Comparison of ENCODE assay signal across 8 cellular contexts in the genomic region with DNA sequence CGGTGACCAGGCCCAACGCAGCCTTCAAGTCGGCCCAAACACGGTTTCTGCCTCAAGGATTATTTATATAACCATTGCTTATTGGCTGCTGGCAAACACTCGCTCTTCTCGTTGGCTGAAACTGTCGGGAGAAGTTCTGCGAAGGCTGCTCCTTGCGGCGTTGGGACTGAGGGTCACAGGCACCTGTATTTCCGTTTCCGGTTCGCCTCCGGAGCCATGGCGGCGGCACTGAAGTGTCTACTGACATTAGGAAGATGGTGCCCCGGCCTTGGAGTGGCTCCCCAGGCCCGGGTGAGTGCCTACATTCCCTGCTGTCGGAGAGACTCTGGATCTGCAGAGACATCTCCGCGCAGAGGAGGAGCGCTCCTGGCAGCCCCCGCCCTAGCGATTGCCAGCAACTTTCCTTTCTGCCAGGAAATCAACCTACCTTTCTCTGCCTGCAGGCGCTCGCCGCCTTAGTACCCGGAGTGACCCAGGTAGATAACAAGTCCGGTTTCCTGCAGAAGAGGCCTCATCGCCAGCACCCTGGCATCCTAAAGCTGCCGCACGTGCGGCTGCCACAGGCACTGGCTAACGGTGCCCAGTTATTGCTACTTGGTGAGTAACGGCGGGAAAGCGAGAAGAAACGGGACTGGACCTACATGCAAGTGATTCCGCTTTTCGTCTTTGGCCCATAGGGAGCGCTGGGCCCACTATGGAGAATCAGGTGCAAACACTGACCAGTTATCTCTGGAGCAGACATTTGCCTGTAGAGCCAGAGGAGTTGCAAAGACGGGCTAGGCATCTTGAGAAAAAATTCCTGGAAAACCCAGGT. TPM values are rescaled to one million over a fixed set of nuclear protein-coding genes. Genes with fewer than 3 reads are reported as not detected.
DNase-seq lines count a peak whose midpoint lies in the region; TF ChIP-seq lines count a peak whose summit lies in the region.

A gene with protein sequence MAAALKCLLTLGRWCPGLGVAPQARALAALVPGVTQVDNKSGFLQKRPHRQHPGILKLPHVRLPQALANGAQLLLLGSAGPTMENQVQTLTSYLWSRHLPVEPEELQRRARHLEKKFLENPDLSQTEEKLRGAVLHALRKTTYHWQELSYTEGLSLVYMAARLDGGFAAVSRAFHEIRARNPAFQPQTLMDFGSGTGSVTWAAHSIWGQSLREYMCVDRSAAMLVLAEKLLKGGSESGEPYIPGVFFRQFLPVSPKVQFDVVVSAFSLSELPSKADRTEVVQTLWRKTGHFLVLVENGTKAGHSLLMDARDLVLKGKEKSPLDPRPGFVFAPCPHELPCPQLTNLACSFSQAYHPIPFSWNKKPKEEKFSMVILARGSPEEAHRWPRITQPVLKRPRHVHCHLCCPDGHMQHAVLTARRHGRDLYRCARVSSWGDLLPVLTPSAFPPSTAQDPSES (plus strand): TSS at position 194 of the 814 bp plus-strand sequence. CDS start 23 bp downstream, at position 217.

- H3K9me2 ChIP-seq in MM.1S (replicated peaks; ENCODE audit: insufficient read depth, low read length): no peaks in the 10 kb centered on the region

- H3K4me3 ChIP-seq in MM.1S (ENCODE audit: low read length) (peak within 1 kb of the TSS; percentile 87), SJSA1 (peak within 1 kb of the TSS; percentile 68), neuron (ENCODE audit: low read length) (peak within 1 kb of the TSS; percentile 96), subcutaneous abdominal adipose tissue (ENCODE audit: low read depth in 1 of 5, low read length in 5 of 5) (peak within 1 kb of the TSS; percentile 87 to 99 (median 93))

- H3K9ac ChIP-seq in MM.1S (ENCODE audit: low read length) (peak within 1 kb of the TSS; percentile 70), subcutaneous abdominal adipose tissue (ENCODE audit: low read length in 5 of 5) (peak within 1 kb of the TSS; percentile 71 to 92 (median 83))

- H3K9me3 ChIP-seq in MM.1S (replicated peaks; ENCODE audit: insufficient read depth, low read length) (no peaks in the 10 kb centered on the region), SJSA1 (replicated peaks) (no peaks in the 10 kb centered on the region), neuron (ENCODE audit: low read length) (no peaks in the 10 kb centered on the region), subcutaneous abdominal adipose tissue (ENCODE audit: control insufficient read depth in 5 of 5, low read length in 5 of 5) (no peaks in the 10 kb centered on the region)

- TF ChIP-seq CTCF in MM.1S (IDR thresholded peaks at IDR 0.05; ENCODE audit: low read length): peak; percentile 42

- H3K79me2 ChIP-seq in MM.1S (ENCODE audit: low read length): peaks cover 17% of the 10 kb centered on the region

- H2AFZ ChIP-seq in MM.1S (ENCODE audit: low read length): peak within 1 kb of the TSS; percentile 58; the same call in 1 of the 2 replicates
- peak within 1 kb of the TSS; percentile 89 for H2AFZ ChIP-seq in neuron (ENCODE audit: low read depth, low read length)

- H3K36me3 ChIP-seq in MM.1S (replicated peaks; ENCODE audit: insufficient read depth, low read length) (no peaks in the 10 kb centered on the region), SJSA1 (peaks cover 36% of the 10 kb centered on the region), neuron (ENCODE audit: insufficient read depth, low read length) (peaks cover 30% of the 10 kb centered on the region), subcutaneous abdominal adipose tissue (ENCODE audit: control insufficient read depth in 5 of 5, insufficient read depth in 5 of 5, low read length in 5 of 5) (peaks cover 20 to 32% (median 29%) of the 10 kb centered on the region in 5 donors)

- no peaks in the 10 kb centered on the region for H3F3A ChIP-seq in MM.1S (ENCODE audit: insufficient read depth, low read length)

- H3K27ac ChIP-seq in MM.1S (ENCODE audit: low read length): peak within 1 kb of the TSS; percentile 60; the same call in 1 of the 2 replicates
- peak within 1 kb of the TSS; percentile 86 for H3K27ac ChIP-seq in SJSA1
- peak within 1 kb of the TSS; percentile 72 for H3K27ac ChIP-seq in subcutaneous abdominal adipose tissue (ENCODE audit: low read depth, low read length)

- DNase-seq in GM03348 (ENCODE audit: low spot score) (peak; percentile 92), HCEC 1CT (peak; percentile 97), MM.1S (peak; percentile 88), SJSA1 (ENCODE audit: low read depth in 1 of 2, low spot score in 2 of 2) (peak; percentile 91 to 94), foreskin melanocyte (peak; percentile 97)
- peak; percentile 58 to 74 (median 65) for DNase-seq in activated naive CD4-positive, alpha-beta T cell (lab: John Stamatoyannopoulos, UW)

- H3K4me1 ChIP-seq in MM.1S (ENCODE audit: low read length) (no peaks in the 10 kb centered on the region), SJSA1 (replicated peaks) (peaks cover 28% of the 10 kb centered on the region), neuron (ENCODE audit: insufficient read depth, low read length) (peaks cover 14% of the 10 kb centered on the region), subcutaneous abdominal adipose tissue (ENCODE audit: control insufficient read depth in 5 of 5, insufficient read depth in 5 of 5, low read length in 5 of 5) (peaks cover 4 to 26% (median 22%) of the 10 kb centered on the region in 5 donors)

- peak within 1 kb of the TSS; percentile 73 for H3K4me2 ChIP-seq in MM.1S (ENCODE audit: low read depth, low read length)

- H3K27me3 ChIP-seq in MM.1S (replicated peaks; ENCODE audit: insufficient read depth, low read length) (no peaks in the 10 kb centered on the region), SJSA1 (replicated peaks) (no peaks in the 10 kb centered on the region), neuron (ENCODE audit: insufficient read depth, low read length) (no peaks in the 10 kb centered on the region), subcutaneous abdominal adipose tissue (ENCODE audit: control insufficient read depth in 5 of 5, insufficient read depth in 4 of 5, low read length in 5 of 5) (no peaks in the 10 kb centered on the region)

- no peaks in the 10 kb centered on the region for H4K20me1 ChIP-seq in MM.1S (ENCODE audit: insufficient read depth, low read length)

RNA-seq across cellular contexts. Expression of the gene that starts here (rescaled TPM):
- total RNA-seq in SJSA1 (2014; rRNA removed; shearing (Covaris generic)): 37.8 and 73.1 TPM in 2 replicates

Comparison
In these comparisons a context has a peak if more than half of its experiments do, and no peak if none do; other contexts are left out.
1. Peak in every context shown above with its lines: DNase-seq, H3K4me3 ChIP-seq and H3K27ac ChIP-seq.